Comparison of ENCODE assay signal across 8 cellular contexts in the genomic region with DNA sequence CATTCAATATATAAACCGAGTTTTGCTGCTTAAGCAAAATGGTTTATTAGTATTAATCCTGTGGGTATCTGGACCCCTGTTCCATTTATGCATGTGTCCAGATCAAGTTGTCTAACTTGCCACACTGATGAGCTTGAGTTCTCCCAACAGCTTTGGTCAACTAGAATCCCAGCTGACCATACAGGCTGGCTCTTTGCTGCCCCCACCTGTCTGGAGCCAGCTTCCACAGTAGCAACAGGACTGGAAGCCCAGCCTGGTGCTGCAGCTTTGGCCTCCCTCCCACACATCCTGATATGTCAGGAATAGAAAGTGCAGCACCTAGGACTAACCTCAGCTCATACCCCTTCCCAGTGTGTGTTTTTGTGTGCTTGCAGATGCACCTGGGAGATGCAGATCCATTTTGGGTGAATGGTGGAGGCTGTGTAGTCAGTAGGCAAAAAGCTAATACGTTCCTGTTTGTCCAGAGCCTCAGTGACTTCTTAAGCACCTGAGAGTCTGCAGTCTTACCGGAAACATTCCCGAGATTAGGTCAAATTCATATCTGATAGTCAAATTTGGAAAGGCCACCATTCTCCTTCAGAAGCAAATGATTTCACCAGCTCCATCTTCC. TPM values are rescaled to one million over a fixed set of nuclear protein-coding genes. Genes with fewer than 3 reads are reported as not detected.
A peak's percentile ranks its signal among the peaks of the same experiment; 100 is the strongest.
DNase-seq lines count a peak whose midpoint lies in the region; ATAC-seq and TF ChIP-seq lines count a peak whose summit lies in the region.

No MANE protein-coding gene starts in this region.

- H3K4me3 Mint-ChIP-seq in Caco-2 (ENCODE audit: unreplicated experiment): no peak overlapping the region

- intact Hi-C loops in Caco-2 (cut with micrococcal nuclease; ENCODE audit: unreplicated experiment): loop anchor here (1.0 to 5.0 kb wide), 5 partner anchors 55 to 265 kb away; no protein-coding TSS in a partner anchor

- no TSS peak for BruUV-seq in Caco-2 (replicated peaks; lab: Mats Ljungman, UMichigan)

- no peaks in the 10 kb centered on the region for H3K27me3 Mint-ChIP-seq in Caco-2 (ENCODE audit: insufficient read depth, unreplicated experiment)

- H3K36me3 Mint-ChIP-seq in Caco-2 (ENCODE audit: insufficient read depth, unreplicated experiment): no peaks in the 10 kb centered on the region

- no peak overlapping the region for H3K27ac Mint-ChIP-seq in Caco-2 (ENCODE audit: unreplicated experiment)

- POLR2A ChIA-PET in Caco-2 (lab: Charles Lee): no interaction called here

- CTCF ChIA-PET in Caco-2 (lab: Charles Lee): interaction anchor here (0.7 to 1.5 kb wide), 17 partner anchors 53 to 1531 kb away, joined by 3 to 68 read pairs (median 4); no protein-coding TSS in a partner anchor

- H3K4me3 ChIP-seq in Caco-2 (ENCODE audit: low read depth, low read length) (no peak overlapping the region), NT2/D1 (ENCODE audit: insufficient read length, low read depth) (no peak overlapping the region)

- no peaks in the 10 kb centered on the region for H3K9me3 ChIP-seq in Caco-2
- H3K9me3 ChIP-seq in NT2/D1 (ENCODE audit: insufficient read depth, low read length): no peaks in the 10 kb centered on the region

- H3K4me1 ChIP-seq in Caco-2: no peaks in the 10 kb centered on the region
- H3K4me1 ChIP-seq in NT2/D1 (ENCODE audit: insufficient read depth, insufficient read length): no peaks in the 10 kb centered on the region

- H3K9me3 Mint-ChIP-seq in Caco-2 (ENCODE audit: unreplicated experiment): no peaks in the 10 kb centered on the region

- H3K27me3 ChIP-seq in Caco-2 (replicated peaks; ENCODE audit: control insufficient read depth, insufficient read depth, low read length): no peaks in the 10 kb centered on the region
- H3K27me3 ChIP-seq in NT2/D1 (ENCODE audit: insufficient read depth, insufficient read length): no peaks in the 10 kb centered on the region

- DNase-seq in Caco-2 (peak; percentile 62 to 74), NT2/D1 (ENCODE audit: low read depth, low spot score) (peak; percentile 50), cerebellar cortex (ENCODE audit: low spot score) (peak; percentile 26), left kidney (ENCODE audit: low read depth, low spot score) (peak; percentile 89), superior temporal gyrus (ENCODE audit: extremely low spot score) (peak; percentile 73), HCEC 1CT (no peak)

- peak; percentile 63 to 89 for TF ChIP-seq CTCF in Caco-2 (IDR thresholded peaks at IDR 0.05; ENCODE audit: insufficient read depth in 1 of 2, low read depth in 1 of 2, low read length in 1 of 2, severe bottlenecking in 1 of 2, unreplicated experiment in 1 of 2)

- no peak overlapping the region for H3K9ac ChIP-seq in NT2/D1 (ENCODE audit: insufficient read length, low read depth)

- H3K36me3 ChIP-seq in Caco-2 (ENCODE audit: control insufficient read depth, insufficient read depth, low read length) (no peaks in the 10 kb centered on the region), NT2/D1 (ENCODE audit: insufficient read depth, insufficient read length, low read length) (no peaks in the 10 kb centered on the region)

- ATAC-seq in GM18867 (IDR thresholded peaks at IDR 0.05; ENCODE audit: unreplicated experiment) (peak; percentile 80), HG03432 (IDR thresholded peaks at IDR 0.05; ENCODE audit: unreplicated experiment) (peak; percentile 87)

- no peaks in the 10 kb centered on the region for H3K4me1 Mint-ChIP-seq in Caco-2 (ENCODE audit: low read depth, unreplicated experiment)

RNA-seq across cellular contexts. Expression of gene BEND5, which starts 40.9 kb away (rescaled TPM):
- total RNA-seq in Caco-2 (2022): 0.57 TPM in 1 of 2 replicates, not detected in the other
